Comparison of ENCODE assay signal across 16 cellular contexts in the genomic region with DNA sequence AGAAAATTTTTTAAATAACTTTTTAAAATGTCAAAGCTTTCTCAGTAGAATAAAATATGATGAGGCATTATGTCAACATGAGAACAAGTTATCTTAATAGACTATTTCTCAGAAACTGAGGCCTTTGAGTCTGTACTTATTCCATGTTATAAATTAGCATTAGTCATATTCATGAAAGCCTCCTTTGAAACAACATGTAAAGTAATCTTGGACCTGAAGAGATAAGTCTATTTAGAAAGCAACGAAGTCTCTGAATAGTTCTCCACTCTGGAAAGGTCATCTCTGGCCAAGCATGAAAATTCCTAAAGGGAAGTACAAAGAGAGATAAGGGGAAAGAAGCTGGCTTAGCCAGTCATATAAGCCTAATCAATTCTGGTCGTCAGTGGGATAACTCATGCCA.
DNase-seq lines count a peak whose midpoint lies in the region; ATAC-seq and TF ChIP-seq lines count a peak whose summit lies in the region.
"Had no signal": no experiment of that assay in that cellular context is flagged by ENCODE, and none has a peak within 500 bp of the region (broad histone marks: within the 10 kb centered on the region; RNA-seq: fewer than 3 reads in every experiment).

No MANE protein-coding gene starts in this region.

- ATAC-seq in DND-41 (ENCODE audit: insufficient read depth, low read depth) (no peak), omental fat pad (ENCODE audit: low FRiP score) (peak; percentile 74), mucosa of descending colon (no peak)
- ATAC-seq: GM12878, HepG2 had no signal

- H3K27me3 ChIP-seq in DND-41 (ENCODE audit: insufficient read depth, low read length, poor library complexity) (no peaks in the 10 kb centered on the region), brain microvascular endothelial cell (replicated peaks) (no peaks in the 10 kb centered on the region)
- H3K27me3 ChIP-seq: BE2C had no signal

- in situ Hi-C loops in brain microvascular endothelial cell (cut with HindIII; ENCODE audit: low pct_ligation_motif_present, low sequenced_read_pairs): no loop called here

- H3K79me2 ChIP-seq in DND-41 (ENCODE audit: insufficient read depth, low read length): no peaks in the 10 kb centered on the region

- H3K9ac ChIP-seq in DND-41 (ENCODE audit: low read depth, low read length): no peak overlapping the region

- H3K36me3 ChIP-seq in DND-41 (ENCODE audit: insufficient read depth, low read length) (0 out of 2 replicates have a peak, but pooled peaks cover 4% of the 10 kb centered on the region), brain microvascular endothelial cell (replicated peaks) (peaks cover 4% of the 10 kb centered on the region), mucosa of descending colon (ENCODE audit: low read depth) (no peaks in the 10 kb centered on the region)

- H3K4me2 ChIP-seq in DND-41 (ENCODE audit: insufficient read depth, low read length): no peak overlapping the region

- no peaks in the 10 kb centered on the region for H4K20me1 ChIP-seq in DND-41 (ENCODE audit: insufficient read depth, low read length)

- peaks cover 15% of the 10 kb centered on the region for H3K9me3 ChIP-seq in DND-41 (ENCODE audit: insufficient read depth, low read length, severe bottlenecking)
- H3K9me3 ChIP-seq in mucosa of descending colon: peaks cover 11% of the 10 kb centered on the region

- H3K4me3 ChIP-seq in DND-41 (ENCODE audit: low read depth in 1 of 2, low read length in 2 of 2) (no peak overlapping the region), brain microvascular endothelial cell (ENCODE audit: low read depth, low read length) (no peak overlapping the region), mucosa of descending colon (no peak overlapping the region)
- H3K4me3 ChIP-seq: GM12878 had no signal

- H2AFZ ChIP-seq in DND-41 (ENCODE audit: low read depth, low read length): no peak overlapping the region

- TF ChIP-seq CTCF in DND-41 (IDR thresholded peaks at IDR 0.05; ENCODE audit: borderline replicate concordance, extremely low read depth, low read length, poor library complexity, severe bottlenecking) (no peak), brain microvascular endothelial cell (IDR thresholded peaks at IDR 0.05; ENCODE audit: low read depth, low read length, missing control alignments) (no peak), omental fat pad (IDR thresholded peaks at IDR 0.05) (no peak), mucosa of descending colon (IDR thresholded peaks at IDR 0.05) (no peak)

- DNase-seq in DND-41 (no peak), NCI-H226 (peak; percentile 78), brain microvascular endothelial cell (peak; percentile 9), omental fat pad (ENCODE audit: low spot score) (no peak), cerebellar cortex (ENCODE audit: low spot score) (no peak), mucosa of descending colon (no peak)
- DNase-seq in effector CD8-positive, alpha-beta T cell (lab: John Stamatoyannopoulos, UW): no peak
- DNase-seq in stimulated activated CD4-positive, alpha-beta T cell treated with anti-CD3 and anti-CD28 coated beads, Interleukin-2, amount 100 ng/mL, for 24 hours: no peak
- DNase-seq: BE2C; NCI-H1436 treated with DMSO at 0.1 percent for 48 hours; NCI-H2081 treated with DMSO at 0.1 percent for 48 hours; NCI-H526 treated with DMSO at 0.1 percent for 48 hours; NK-92 treated with Interleukin-12 subunit alpha and Interleukin-12 subunit beta, amount 100 ng/mL, for 24 hours; OCI-M1 had no signal

- H3K27ac ChIP-seq in DND-41 (ENCODE audit: low read length): peak overlapping the region; percentile 15; the same call in 1 of the 2 replicates
- peak overlapping the region; percentile 34 for H3K27ac ChIP-seq in brain microvascular endothelial cell

- intact Hi-C loops in mucosa of descending colon (cut with DNase I, micrococcal nuclease): no loop called here

- peaks cover 13% of the 10 kb centered on the region for H3K4me1 ChIP-seq in DND-41 (ENCODE audit: insufficient read depth, low read length)
- H3K4me1 ChIP-seq in mucosa of descending colon (ENCODE audit: low read depth): no peaks in the 10 kb centered on the region

Comparison
In these comparisons a context has a peak if more than half of its experiments do, and no peak if none do; other contexts are left out.
1. DNase-seq: peak in NCI-H226 (single experiment) and brain microvascular endothelial cell (single experiment); none in DND-41 (single experiment), omental fat pad (single experiment), cerebellar cortex (single experiment), mucosa of descending colon (0 of 3), effector CD8-positive, alpha-beta T cell (single experiment) and stimulated activated CD4-positive, alpha-beta T cell treated with anti-CD3 and anti-CD28 coated beads, Interleukin-2, amount 100 ng/mL, for 24 hours (0 of 2).